36 cellular contexts compared by ENCODE assay signal in the genomic region with DNA sequence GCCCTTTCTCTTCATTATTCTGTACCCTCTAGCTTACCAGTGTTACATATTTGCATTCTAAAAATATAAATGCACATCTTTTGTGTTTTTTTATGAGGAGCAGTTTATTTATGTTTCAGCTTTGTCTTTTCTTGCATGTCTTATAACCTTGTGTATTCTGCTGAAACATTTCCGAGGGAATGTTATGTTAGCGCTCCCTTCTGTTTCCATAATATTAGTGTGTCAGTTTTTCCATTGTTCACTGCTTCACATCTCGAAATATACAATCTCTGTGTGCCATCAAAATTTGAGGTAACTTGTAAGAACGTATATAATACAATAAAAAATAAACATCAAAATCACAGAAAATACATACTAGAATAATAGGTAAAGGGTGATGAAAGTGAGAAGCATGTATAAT.
"Had no signal": no experiment of that assay in that cellular context is flagged by ENCODE, and none has a peak within 500 bp of the region (broad histone marks: within the 10 kb centered on the region; RNA-seq: fewer than 3 reads in every experiment).

No MANE protein-coding gene starts in this region.

- H3K27ac ChIP-seq: adrenal gland, breast epithelium, cardiac muscle cell, colonic mucosa, epithelial cell of prostate, foreskin keratinocyte, gastrocnemius medialis, heart left ventricle had no signal

- H3K4me3 ChIP-seq: adrenal gland, breast epithelium, cardiac muscle cell, colonic mucosa, gastrocnemius medialis, heart left ventricle had no signal

- H3K4me1 ChIP-seq: adrenal gland, breast epithelium, colonic mucosa, foreskin keratinocyte, gastrocnemius medialis, heart left ventricle had no signal

- H3K36me3 ChIP-seq: adrenal gland, breast epithelium, cardiac muscle cell, colonic mucosa, gastrocnemius medialis, heart left ventricle had no signal

- H3K36me3 Mint-ChIP-seq: activated CD4-positive, alpha-beta memory T cell treated with anti-CD3 and anti-CD28 coated beads for 36 hours; activated CD8-positive, alpha-beta memory T cell treated with anti-CD3 and anti-CD28 coated beads, Interleukin-2, amount 10 ng/mL, durations not matched to agents 7 days and 5 days; activated naive CD8-positive, alpha-beta T cell treated with anti-CD3 and anti-CD28 coated beads for 36 hours; brain had no signal

- H3K27me3 Mint-ChIP-seq: activated CD4-positive, alpha-beta memory T cell treated with anti-CD3 and anti-CD28 coated beads for 36 hours; activated CD4-positive, alpha-beta T cell treated with anti-CD3 and anti-CD28 coated beads for 36 hours; activated CD4-positive, alpha-beta T cell treated with anti-CD3 and anti-CD28 coated beads, Interleukin-2, amount 10 ng/mL, durations not matched to agents 24 days and 14 days; activated CD8-positive, alpha-beta memory T cell treated with anti-CD3 and anti-CD28 coated beads, Interleukin-2, amount 10 ng/mL, durations not matched to agents 7 days and 5 days; activated naive CD4-positive, alpha-beta T cell treated with anti-CD3 and anti-CD28 coated beads, Interleukin-2, amount 50 U/mL, for 24 hours; activated naive CD8-positive, alpha-beta T cell treated with anti-CD3 and anti-CD28 coated beads for 36 hours; activated naive CD8-positive, alpha-beta T cell treated with anti-CD3 and anti-CD28 coated beads, Interleukin-2, amount 50 U/mL, for 24 hours; brain; central memory CD8-positive, alpha-beta T cell; effector memory CD8-positive, alpha-beta T cell; T-helper 17 cell had no signal

- DNase-seq: activated CD4-positive, alpha-beta memory T cell treated with anti-CD3 and anti-CD28 coated beads for 36 hours; activated CD4-positive, alpha-beta T cell treated with anti-CD3 and anti-CD28 coated beads for 36 hours; activated CD4-positive, alpha-beta T cell treated with anti-CD3 and anti-CD28 coated beads, Interleukin-2, amount 10 ng/mL, durations not matched to agents 24 days and 14 days; activated CD4-positive, CD25-positive, alpha-beta regulatory T cell; activated CD4-positive, CD25-positive, alpha-beta regulatory T cell treated with anti-CD3 and anti-CD28 coated beads, Interleukin-2, amount 50 U/mL, for 72 hours; activated CD8-positive, alpha-beta memory T cell treated with anti-CD3 and anti-CD28 coated beads, Interleukin-2, amount 10 ng/mL, durations not matched to agents 7 days and 5 days; activated CD8-positive, alpha-beta memory T cell treated with anti-CD3 and anti-CD28 coated beads, Interleukin-2, amount 50 U/mL, for 4 hours; activated CD8-positive, alpha-beta T cell treated with anti-CD3 and anti-CD28 coated beads, Interleukin-2, amount 10 ng/mL, durations not matched to agents 7 days and 5 days; activated effector memory CD4-positive, alpha-beta T cell treated with anti-CD3 and anti-CD28 coated beads, Interleukin-2, amount 50 U/mL, for 16 hours; activated naive CD4-positive, alpha-beta T cell treated with anti-CD3 and anti-CD28 coated beads for 36 hours; activated naive CD8-positive, alpha-beta T cell treated with anti-CD3 and anti-CD28 coated beads for 36 hours; activated naive CD8-positive, alpha-beta T cell treated with anti-CD3 and anti-CD28 coated beads, Interleukin-2, amount 50 U/mL, for 24 hours; activated T-cell treated with anti-CD3 and anti-CD28 coated beads, Interleukin-2, amount 50 U/mL, for 1 hour; activated T-cell treated with anti-CD3 and anti-CD28 coated beads, Interleukin-2, amount 50 U/mL, for 48 hours; adrenal gland; amygdala; aorta; colonic mucosa; effector CD4-positive, alpha-beta T cell; effector memory CD8-positive, alpha-beta T cell; foreskin keratinocyte; gastrocnemius medialis; glutamatergic neuron; heart left ventricle; T-helper 1 cell; T-helper 17 cell; T1000 had no signal

- H3K9me3 Mint-ChIP-seq: activated CD4-positive, alpha-beta memory T cell treated with anti-CD3 and anti-CD28 coated beads for 36 hours; activated CD4-positive, alpha-beta T cell treated with anti-CD3 and anti-CD28 coated beads, Interleukin-2, amount 10 ng/mL, durations not matched to agents 24 days and 14 days; activated naive CD4-positive, alpha-beta T cell treated with anti-CD3 and anti-CD28 coated beads for 36 hours; activated naive CD4-positive, alpha-beta T cell treated with anti-CD3 and anti-CD28 coated beads, Interleukin-2, amount 50 U/mL, for 24 hours; activated naive CD8-positive, alpha-beta T cell treated with anti-CD3 and anti-CD28 coated beads for 36 hours; activated naive CD8-positive, alpha-beta T cell treated with anti-CD3 and anti-CD28 coated beads, Interleukin-2, amount 50 U/mL, for 24 hours; activated T-helper 1 cell treated with anti-CD3 and anti-CD28 coated beads, Interleukin-12 subunit alpha, Interleukin-12 subunit beta, Interleukin-2, Interleukin-4 antibody, amounts not matched to agents 30 ng/mL and 10 ng/mL and 1 ng/mL, durations not matched to agents 14 hours and 24 hours and 36 hours; activated T-helper 2 cell treated with anti-CD3 and anti-CD28 coated beads, Interferon-gamma antibody, Interleukin-2, Interleukin-4, amounts not matched to agents 10 μg/mL and 5 μg/mL and 100 μg/mL, durations not matched to agents 14 hours and 24 hours and 36 hours; brain; central memory CD8-positive, alpha-beta T cell; effector memory CD8-positive, alpha-beta T cell; T-helper 2 cell treated with Interferon-gamma antibody and Interleukin-4, amounts not matched to agents 5 μg/mL and 100 μg/mL, for 36 hours had no signal

- H3K27ac Mint-ChIP-seq: activated CD4-positive, alpha-beta memory T cell treated with anti-CD3 and anti-CD28 coated beads for 36 hours; activated CD4-positive, alpha-beta T cell treated with anti-CD3 and anti-CD28 coated beads for 36 hours; activated CD4-positive, alpha-beta T cell treated with anti-CD3 and anti-CD28 coated beads, Interleukin-2, amount 10 ng/mL, durations not matched to agents 24 days and 14 days; activated CD8-positive, alpha-beta memory T cell treated with anti-CD3 and anti-CD28 coated beads, Interleukin-2, amount 10 ng/mL, durations not matched to agents 7 days and 5 days; activated CD8-positive, alpha-beta T cell treated with anti-CD3 and anti-CD28 coated beads, Interleukin-2, amount 10 ng/mL, durations not matched to agents 7 days and 5 days; activated naive CD4-positive, alpha-beta T cell treated with anti-CD3 and anti-CD28 coated beads for 36 hours; activated naive CD4-positive, alpha-beta T cell treated with anti-CD3 and anti-CD28 coated beads, Interleukin-2, amount 50 U/mL, for 24 hours; activated naive CD8-positive, alpha-beta T cell treated with anti-CD3 and anti-CD28 coated beads for 36 hours; activated naive CD8-positive, alpha-beta T cell treated with anti-CD3 and anti-CD28 coated beads, Interleukin-2, amount 50 U/mL, for 24 hours; activated T-helper 1 cell treated with anti-CD3 and anti-CD28 coated beads, Interleukin-12 subunit alpha, Interleukin-12 subunit beta, Interleukin-2, Interleukin-4 antibody, amounts not matched to agents 30 ng/mL and 10 ng/mL and 1 ng/mL, durations not matched to agents 14 hours and 24 hours and 36 hours; activated T-helper 2 cell treated with anti-CD3 and anti-CD28 coated beads, Interferon-gamma antibody, Interleukin-2, Interleukin-4, amounts not matched to agents 10 μg/mL and 5 μg/mL and 100 μg/mL, durations not matched to agents 14 hours and 24 hours and 36 hours; effector memory CD8-positive, alpha-beta T cell; T-helper 17 cell; T-helper 2 cell treated with Interferon-gamma antibody and Interleukin-4, amounts not matched to agents 5 μg/mL and 100 μg/mL, for 36 hours had no signal

- H3K27me3 ChIP-seq: adrenal gland, breast epithelium, cardiac muscle cell, colonic mucosa, foreskin keratinocyte, gastrocnemius medialis, heart left ventricle had no signal

- H3K4me3 Mint-ChIP-seq: activated CD4-positive, alpha-beta memory T cell treated with anti-CD3 and anti-CD28 coated beads for 36 hours; activated CD4-positive, alpha-beta T cell treated with anti-CD3 and anti-CD28 coated beads for 36 hours; activated CD4-positive, alpha-beta T cell treated with anti-CD3 and anti-CD28 coated beads, Interleukin-2, amount 10 ng/mL, durations not matched to agents 24 days and 14 days; activated CD8-positive, alpha-beta memory T cell treated with anti-CD3 and anti-CD28 coated beads, Interleukin-2, amount 10 ng/mL, durations not matched to agents 7 days and 5 days; activated CD8-positive, alpha-beta T cell treated with anti-CD3 and anti-CD28 coated beads, Interleukin-2, amount 10 ng/mL, durations not matched to agents 7 days and 5 days; activated naive CD4-positive, alpha-beta T cell treated with anti-CD3 and anti-CD28 coated beads for 36 hours; activated naive CD4-positive, alpha-beta T cell treated with anti-CD3 and anti-CD28 coated beads, Interleukin-2, amount 50 U/mL, for 24 hours; activated naive CD8-positive, alpha-beta T cell treated with anti-CD3 and anti-CD28 coated beads for 36 hours; activated naive CD8-positive, alpha-beta T cell treated with anti-CD3 and anti-CD28 coated beads, Interleukin-2, amount 50 U/mL, for 24 hours; activated T-helper 1 cell treated with anti-CD3 and anti-CD28 coated beads, Interleukin-12 subunit alpha, Interleukin-12 subunit beta, Interleukin-2, Interleukin-4 antibody, amounts not matched to agents 30 ng/mL and 10 ng/mL and 1 ng/mL, durations not matched to agents 14 hours and 24 hours and 36 hours; brain; central memory CD8-positive, alpha-beta T cell; effector memory CD8-positive, alpha-beta T cell; T-helper 17 cell; T-helper 2 cell treated with Interferon-gamma antibody and Interleukin-4, amounts not matched to agents 5 μg/mL and 100 μg/mL, for 36 hours had no signal

- H3K9me3 ChIP-seq: adrenal gland, breast epithelium, colonic mucosa, gastrocnemius medialis, heart left ventricle had no signal

- H3K4me1 Mint-ChIP-seq: activated CD4-positive, alpha-beta T cell treated with anti-CD3 and anti-CD28 coated beads for 36 hours; activated CD4-positive, alpha-beta T cell treated with anti-CD3 and anti-CD28 coated beads, Interleukin-2, amount 10 ng/mL, durations not matched to agents 24 days and 14 days; activated CD8-positive, alpha-beta memory T cell treated with anti-CD3 and anti-CD28 coated beads, Interleukin-2, amount 10 ng/mL, durations not matched to agents 7 days and 5 days; activated naive CD4-positive, alpha-beta T cell treated with anti-CD3 and anti-CD28 coated beads, Interleukin-2, amount 50 U/mL, for 24 hours; activated naive CD8-positive, alpha-beta T cell treated with anti-CD3 and anti-CD28 coated beads for 36 hours; activated naive CD8-positive, alpha-beta T cell treated with anti-CD3 and anti-CD28 coated beads, Interleukin-2, amount 50 U/mL, for 24 hours; central memory CD8-positive, alpha-beta T cell; T-helper 17 cell had no signal
